ENCODE assay signal across 6 cellular contexts in the genomic region with DNA sequence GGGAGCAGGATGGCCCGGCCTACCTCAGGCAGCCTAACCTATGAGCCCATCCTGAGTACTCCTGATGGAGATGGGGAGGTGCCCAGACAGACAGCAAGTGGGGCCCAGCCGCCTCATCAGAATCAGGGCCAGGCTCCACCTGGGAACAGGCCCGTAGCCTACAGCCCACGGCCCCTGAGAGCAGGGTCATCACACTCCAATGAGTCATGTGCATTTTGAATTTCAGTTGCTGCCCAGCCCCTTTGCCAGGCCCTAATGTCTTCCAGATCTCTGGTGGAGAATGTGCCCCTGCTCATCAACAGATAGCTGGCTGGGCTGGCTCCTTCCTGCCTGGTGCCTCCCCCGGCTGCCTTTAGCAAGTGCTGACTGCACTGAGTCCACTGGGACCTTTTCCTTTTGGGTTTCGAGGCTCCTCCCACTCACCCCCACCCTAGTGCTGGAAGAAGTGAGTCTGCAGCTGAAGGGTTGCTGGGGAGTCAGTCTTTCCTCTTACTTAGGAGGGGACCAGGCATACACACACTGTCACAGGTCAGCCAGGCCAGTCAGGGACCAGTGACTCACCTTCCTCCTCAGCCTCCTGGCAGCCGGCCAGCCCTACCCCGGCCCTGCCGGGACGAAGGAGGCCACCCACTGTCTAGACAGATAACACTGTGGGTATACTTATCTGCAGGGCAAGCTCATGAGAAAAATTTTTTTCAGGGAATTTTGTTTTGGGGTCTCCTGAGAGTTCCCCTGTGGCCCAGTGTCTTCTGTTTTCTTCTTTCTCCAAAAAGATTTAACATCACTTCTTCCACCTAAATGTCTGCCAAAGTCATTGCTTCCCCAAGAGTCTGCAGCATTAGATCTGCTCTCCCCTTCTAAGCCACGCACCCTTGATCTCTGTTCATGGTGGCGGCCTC. TPM values are rescaled to one million over a fixed set of nuclear protein-coding genes. Genes with fewer than 3 reads are reported as not detected.
A peak's percentile ranks its signal among the peaks of the same experiment; 100 is the strongest.
DNase-seq lines count a peak whose midpoint lies in the region; ATAC-seq lines count a peak whose summit lies in the region.

No MANE protein-coding gene starts in this region.

- peaks cover 8 to 9% of the 10 kb centered on the region in 2 donors for H3K4me1 Mint-ChIP-seq in effector memory CD8-positive, alpha-beta T cell (ENCODE audit: low read depth in 2 of 2)

- no peak overlapping the region for H3K4me3 Mint-ChIP-seq in effector memory CD8-positive, alpha-beta T cell

- H3K9me3 Mint-ChIP-seq in effector memory CD8-positive, alpha-beta T cell = no peaks in the 10 kb centered on the region

- no peaks in the 10 kb centered on the region for H3K9me3 ChIP-seq in skeletal muscle satellite cell (replicated peaks; ENCODE audit: low read length)

- no peak overlapping the region for H3K4me3 ChIP-seq in skeletal muscle satellite cell (ENCODE audit: low read length)

- H3K36me3 ChIP-seq in skeletal muscle satellite cell (ENCODE audit: insufficient read depth, low read length) = peaks cover 44% of the 10 kb centered on the region

- H3K27me3 ChIP-seq in skeletal muscle satellite cell (ENCODE audit: control insufficient read depth, insufficient read depth, low read length) = no peaks in the 10 kb centered on the region

- DNase-seq in GOT3 (lab: John Stamatoyannopoulos, UW) (peak; percentile 77), SW480 (ENCODE audit: low spot score) (peak; percentile 85)
- no peak for DNase-seq in effector memory CD8-positive, alpha-beta T cell

- peak overlapping the region; percentile 58 for H3K9ac ChIP-seq in skeletal muscle satellite cell (ENCODE audit: low read depth, low read length)

- ATAC-seq in effector memory CD8-positive, alpha-beta T cell (replicated peaks) = peak; percentile 80
- ATAC-seq in GM19023 (IDR thresholded peaks at IDR 0.05; ENCODE audit: unreplicated experiment) = no peak
- ATAC-seq in HG03135 (IDR thresholded peaks at IDR 0.05; ENCODE audit: unreplicated experiment) = no peak

- H3K36me3 Mint-ChIP-seq in effector memory CD8-positive, alpha-beta T cell (ENCODE audit: insufficient read depth) = peaks cover 6% of the 10 kb centered on the region

- peaks cover 24% of the 10 kb centered on the region for H3K4me1 ChIP-seq in skeletal muscle satellite cell (ENCODE audit: control insufficient read depth, insufficient read depth, low read length)

- no peaks in the 10 kb centered on the region for H3K27me3 Mint-ChIP-seq in effector memory CD8-positive, alpha-beta T cell

- peak overlapping the region in 1 of 2 donors; percentile 86 for H3K27ac Mint-ChIP-seq in effector memory CD8-positive, alpha-beta T cell

- peak overlapping the region; percentile 62 for H3K4me2 ChIP-seq in skeletal muscle satellite cell (ENCODE audit: low read length)

RNA-seq across cellular contexts. Expression of a gene that starts 9.1 kb away (rescaled TPM):
- 0.22 TPM in 1 of 2 replicates, not detected in the other for total RNA-seq in skeletal muscle satellite cell (2012; rRNA removed)

RNA-seq across cellular contexts. Expression of a gene that starts 10.9 kb away (rescaled TPM):
- 36.9 and 41.8 TPM in 2 replicates for total RNA-seq in skeletal muscle satellite cell (2012; rRNA removed)

RNA-seq across cellular contexts. Expression of a gene that starts 14.9 kb away (rescaled TPM):
- total RNA-seq in skeletal muscle satellite cell (2012; rRNA removed) = 0.25 and 1.1 TPM in 2 replicates

RNA-seq across cellular contexts. Expression of a gene that starts 18.5 kb away (rescaled TPM):
- 15.7 and 18.1 TPM in 2 replicates for total RNA-seq in skeletal muscle satellite cell (2012; rRNA removed)

RNA-seq across cellular contexts. Expression of a gene that starts 20.2 kb away (rescaled TPM):
- total RNA-seq in skeletal muscle satellite cell (2012; rRNA removed) = 54.8 and 77.8 TPM in 2 replicates

Comparison
In these comparisons a context has a peak if more than half of its experiments do, and no peak if none do; other contexts are left out.
1. DNase-seq: peak in GOT3 (single experiment) and SW480 (single experiment); none in effector memory CD8-positive, alpha-beta T cell (0 of 3).